Comparison of ENCODE assay signal across 19 cellular contexts in genomic region chr2:158413581-158413980, GRCh38. TPM values are rescaled to one million over a fixed set of nuclear protein-coding genes. Genes with fewer than 3 reads are reported as not detected.
"Had no signal": no experiment of that assay in that cellular context is flagged by ENCODE, and none has a peak within 500 bp of the region (broad histone marks: within the 10 kb centered on the region; RNA-seq: fewer than 3 reads in every experiment).

No MANE protein-coding gene starts in this region.

- H3K27ac ChIP-seq: epithelial cell of prostate, hepatocyte had no signal

- H3K79me2 ChIP-seq: hepatocyte had no signal

- H2AFZ ChIP-seq: hepatocyte had no signal

- H3K27ac Mint-ChIP-seq: activated CD4-positive, alpha-beta T cell treated with anti-CD3 and anti-CD28 coated beads, Interleukin-2, amount 10 ng/mL, durations not matched to agents 7 days and 5 days; activated naive CD8-positive, alpha-beta T cell; brain; naive thymus-derived CD8-positive, alpha-beta T cell; type B pancreatic cell had no signal

- H3K27me3 ChIP-seq: hepatocyte had no signal

- H3K4me3 Mint-ChIP-seq: activated CD4-positive, alpha-beta T cell treated with anti-CD3 and anti-CD28 coated beads, Interleukin-2, amount 10 ng/mL, durations not matched to agents 7 days and 5 days; activated naive CD8-positive, alpha-beta T cell; brain; central memory CD8-positive, alpha-beta T cell; naive thymus-derived CD8-positive, alpha-beta T cell; type B pancreatic cell had no signal

- DNase-seq: activated CD4-positive, alpha-beta T cell treated with anti-CD3 and anti-CD28 coated beads, Interleukin-2, amount 10 ng/mL, durations not matched to agents 7 days and 5 days; activated CD4-positive, CD25-positive, alpha-beta regulatory T cell; activated CD8-positive, alpha-beta memory T cell treated with anti-CD3 and anti-CD28 coated beads for 24 hours; activated gamma-delta T cell treated with Interleukin-2 at 50 U/mL for 16 hours; amygdala; dermis blood vessel endothelial cell; naive thymus-derived CD8-positive, alpha-beta T cell; stimulated activated CD4-positive, alpha-beta T cell treated with anti-CD3 and anti-CD28 coated beads, Interleukin-15, amount 100 ng/mL, for 24 hours; stimulated activated CD4-positive, alpha-beta T cell treated with anti-CD3 and anti-CD28 coated beads, Interleukin-4, amount 100 ng/mL, for 4 hours; stimulated activated CD8-positive, alpha-beta memory T cell treated with anti-CD3 and anti-CD28 coated beads, Interleukin-4, amount 100 ng/mL, for 48 hours; stimulated activated naive CD8-positive, alpha-beta T cell treated with anti-CD3 and anti-CD28 coated beads, Interleukin-15, Interleukin-2, amounts not matched to agents 100 U/mL and 50 U/mL, for 24 hours; SW 1271 had no signal

- H3K27me3 Mint-ChIP-seq: type B pancreatic cell had no signal

- ATAC-seq: left lobe of liver; naive thymus-derived CD8-positive, alpha-beta T cell; stimulated activated naive CD8-positive, alpha-beta T cell treated with anti-CD3 and anti-CD28 coated beads, Interleukin-15, Interleukin-2, amounts not matched to agents 100 U/mL and 50 U/mL, for 24 hours had no signal

- H3K4me3 ChIP-seq: hepatocyte had no signal

- H3K4me1 Mint-ChIP-seq: activated CD4-positive, alpha-beta T cell treated with anti-CD3 and anti-CD28 coated beads, Interleukin-2, amount 10 ng/mL, durations not matched to agents 7 days and 5 days; central memory CD8-positive, alpha-beta T cell; naive thymus-derived CD8-positive, alpha-beta T cell had no signal

RNA-seq across cellular contexts. Expression of gene CCDC148, which starts 43.0 kb away (rescaled TPM):
- total RNA-seq: naive thymus-derived CD8-positive, alpha-beta T cell had no signal
- polyA plus RNA-seq: naive thymus-derived CD8-positive, alpha-beta T cell had no signal
